ENCODE assay signal across 9 cellular contexts in genomic region chr7:50467817-50468610, GRCh38. TPM values are rescaled to one million over a fixed set of nuclear protein-coding genes. Genes with fewer than 3 reads are reported as not detected.
DNase-seq lines count a peak whose midpoint lies in the region; ATAC-seq and TF ChIP-seq lines count a peak whose summit lies in the region.
"Had no signal": no experiment of that assay in that cellular context is flagged by ENCODE, and none has a peak within 500 bp of the region (broad histone marks: within the 10 kb centered on the region; RNA-seq: fewer than 3 reads in every experiment).

No MANE protein-coding gene starts in this region.

- no peaks in the 10 kb centered on the region for H3K4me1 ChIP-seq in aorta (ENCODE audit: control insufficient read depth in 1 of 2, insufficient read depth in 2 of 2, low read length in 2 of 2)

- peak overlapping the region in 1 of 2 donors; percentile 75 for H3K27ac Mint-ChIP-seq in activated naive CD4-positive, alpha-beta T cell treated with anti-CD3 and anti-CD28 coated beads, Interleukin-2, amount 50 U/mL, for 72 hours

- no peaks in the 10 kb centered on the region for H3K9me3 Mint-ChIP-seq in activated naive CD4-positive, alpha-beta T cell treated with anti-CD3 and anti-CD28 coated beads, Interleukin-2, amount 50 U/mL, for 72 hours

- no peaks in the 10 kb centered on the region for H3K9me3 ChIP-seq in MG63
- no peaks in the 10 kb centered on the region for H3K9me3 ChIP-seq in aorta (ENCODE audit: control insufficient read depth, low read length)

- H3K4me3 ChIP-seq in GM12864 (ENCODE audit: low read depth, low read length) (no peak overlapping the region), MG63 (no peak overlapping the region), aorta (ENCODE audit: low read length in 2 of 2) (no peak overlapping the region)
- H3K4me3 ChIP-seq: skin epidermis had no signal

- intact Hi-C loops in cardiac septum (cut with DNase I) (loop anchor here (5.0 kb wide), 3 partner anchors 209 to 694 kb away; no protein-coding TSS in a partner anchor), aorta (cut with DNase I) (loop anchor here (1.0 to 10.0 kb wide), 9 partner anchors 127 to 694 kb away; no protein-coding TSS in a partner anchor)

- no peak overlapping the region for H3K27ac ChIP-seq in aorta (ENCODE audit: low read depth in 1 of 2, low read length in 2 of 2)
- H3K27ac ChIP-seq: skin epidermis had no signal

- DNase-seq in GM12864 (ENCODE audit: low read depth) (no peak), HCEC 1CT (peak; percentile 63), MG63 (peak; percentile 65), SKM-1 (lab: John Stamatoyannopoulos, UW; ENCODE audit: unreplicated experiment) (peak; percentile 48), cardiac septum (ENCODE audit: low spot score) (peak; percentile 91), renal cortical epithelial cell (ENCODE audit: low read depth) (peak; percentile 40), aorta (peak; percentile 86 to 94)
- DNase-seq in activated naive CD4-positive, alpha-beta T cell treated with anti-CD3 and anti-CD28 coated beads, Interleukin-2, amount 50 U/mL, for 72 hours (ENCODE audit: low spot score in 2 of 2) = peak; percentile 78 to 83

- no peaks in the 10 kb centered on the region for H3K36me3 Mint-ChIP-seq in activated naive CD4-positive, alpha-beta T cell treated with anti-CD3 and anti-CD28 coated beads, Interleukin-2, amount 50 U/mL, for 72 hours

- 11 to 13% methylated on average over 30 of the region's 30 CpGs for WGBS in aorta, 2 donors

- peak; percentile 94 for TF ChIP-seq CTCF in GM12864 (IDR thresholded peaks at IDR 0.05; ENCODE audit: low read depth, low read length, missing control alignments)

- ATAC-seq in activated naive CD4-positive, alpha-beta T cell treated with anti-CD3 and anti-CD28 coated beads, Interleukin-2, amount 50 U/mL, for 72 hours = peak; percentile 94
- peak; percentile 91 for ATAC-seq in aorta (ENCODE audit: low FRiP score)

- no peaks in the 10 kb centered on the region for H3K36me3 ChIP-seq in MG63
- H3K36me3 ChIP-seq in aorta (ENCODE audit: control insufficient read depth in 1 of 2, insufficient read depth in 2 of 2, low read length in 1 of 2) = no peaks in the 10 kb centered on the region

- no peaks in the 10 kb centered on the region for H3K27me3 ChIP-seq in MG63
- no peaks in the 10 kb centered on the region for H3K27me3 ChIP-seq in aorta (ENCODE audit: control insufficient read depth in 1 of 2, insufficient read depth in 2 of 2, low read length in 1 of 2)

RNA-seq across cellular contexts. Expression of gene FIGNL1, which starts 17.9 kb away (rescaled TPM):
- 11.5 and 16.4 TPM in 2 replicates for total RNA-seq in MG63 (2014; rRNA removed; shearing (Covaris generic); ENCODE audit: low replicate concordance)
- total RNA-seq in activated naive CD4-positive, alpha-beta T cell treated with anti-CD3 and anti-CD28 coated beads, Interleukin-2, amount 50 U/mL, for 72 hours = 10 to 100 TPM; 46.0 to 50.7 TPM
- total RNA-seq in cardiac septum (2.6 TPM), renal cortical epithelial cell (19.8 and 23.3 TPM in 2 replicates), aorta (1 to 10 TPM; 5.4 to 5.9 TPM)
- 1 to 10 TPM; 1.3 to 4.1 TPM for polyA plus RNA-seq in aorta
